1 cellular context compared by ENCODE assay signal in genomic region chr22:29375436-29376076, GRCh38.
TF ChIP-seq lines count a peak whose summit lies in the region.

No MANE protein-coding gene starts in this region.

TF ChIP-seq in GM12878, 131 proteins besides CTCF, POLR2A, EP300 and RAD21 (continued from another document):
- TF ChIP-seq IKZF2 (IDR thresholded peaks at IDR 0.05) (no peak), STAT1 (conservative IDR thresholded peaks at IDR 0.05) (no peak)
